In genomic region chr2:135157856-135158255, GRCh38 we compare ENCODE assay signal across 23 cellular contexts.
"Had no signal": no experiment of that assay in that cellular context is flagged by ENCODE, and none has a peak within 500 bp of the region (broad histone marks: within the 10 kb centered on the region; RNA-seq: fewer than 3 reads in every experiment).

No MANE protein-coding gene starts in this region.

- H3K27me3 Mint-ChIP-seq: activated CD8-positive, alpha-beta T cell treated with anti-CD3 and anti-CD28 coated beads for 36 hours; activated naive CD8-positive, alpha-beta T cell treated with anti-CD3 and anti-CD28 coated beads for 36 hours; activated naive CD8-positive, alpha-beta T cell treated with anti-CD3 and anti-CD28 coated beads, Interleukin-2, amount 50 U/mL, for 24 hours had no signal

- H3K27ac Mint-ChIP-seq: activated CD8-positive, alpha-beta T cell treated with anti-CD3 and anti-CD28 coated beads for 36 hours; activated naive CD8-positive, alpha-beta T cell treated with anti-CD3 and anti-CD28 coated beads for 36 hours; activated naive CD8-positive, alpha-beta T cell treated with anti-CD3 and anti-CD28 coated beads, Interleukin-2, amount 50 U/mL, for 24 hours had no signal

- H3K9me3 Mint-ChIP-seq: activated CD8-positive, alpha-beta T cell treated with anti-CD3 and anti-CD28 coated beads for 36 hours; activated naive CD8-positive, alpha-beta T cell treated with anti-CD3 and anti-CD28 coated beads for 36 hours; activated naive CD8-positive, alpha-beta T cell treated with anti-CD3 and anti-CD28 coated beads, Interleukin-2, amount 50 U/mL, for 24 hours had no signal

- H3K4me3 Mint-ChIP-seq: activated CD8-positive, alpha-beta T cell treated with anti-CD3 and anti-CD28 coated beads for 36 hours; activated naive CD8-positive, alpha-beta T cell treated with anti-CD3 and anti-CD28 coated beads for 36 hours; activated naive CD8-positive, alpha-beta T cell treated with anti-CD3 and anti-CD28 coated beads, Interleukin-2, amount 50 U/mL, for 24 hours had no signal

- DNase-seq: activated CD4-positive, alpha-beta T cell treated with anti-CD3 and anti-CD28 coated beads for 4 hours; activated CD4-positive, alpha-beta T cell treated with anti-CD3 and anti-CD28 coated beads, Interleukin-2, amount 50 U/mL, for 1 hour; activated CD4-positive, alpha-beta T cell treated with anti-CD3 and anti-CD28 coated beads, Interleukin-2, amount 50 U/mL, for 48 hours; activated CD4-positive, CD25-positive, alpha-beta regulatory T cell; activated CD4-positive, CD25-positive, alpha-beta regulatory T cell treated with anti-CD3 and anti-CD28 coated beads, Interleukin-2, amount 50 U/mL, for 72 hours; activated CD8-positive, alpha-beta memory T cell treated with anti-CD3 and anti-CD28 coated beads for 24 hours; activated CD8-positive, alpha-beta T cell treated with anti-CD3 and anti-CD28 coated beads for 36 hours; activated gamma-delta T cell treated with Interleukin-2 at 50 U/mL for 16 hours; activated naive CD4-positive, alpha-beta T cell treated with anti-CD3 and anti-CD28 coated beads, Interleukin-2, amount 50 U/mL, for 16 hours; activated naive CD8-positive, alpha-beta T cell treated with anti-CD3 and anti-CD28 coated beads for 36 hours; activated naive CD8-positive, alpha-beta T cell treated with anti-CD3 and anti-CD28 coated beads, Interleukin-2, amount 50 U/mL, for 24 hours; activated T-cell treated with anti-CD3 and anti-CD28 coated beads, Interleukin-2, amount 50 U/mL, for 48 hours; adrenal gland; amygdala; aorta; body of pancreas; caudate nucleus; colonic mucosa; effector CD8-positive, alpha-beta T cell; esophagus squamous epithelium; foreskin melanocyte; heart right ventricle had no signal

- ATAC-seq: activated CD8-positive, alpha-beta T cell treated with anti-CD3 and anti-CD28 coated beads for 36 hours; activated naive CD8-positive, alpha-beta T cell treated with anti-CD3 and anti-CD28 coated beads, Interleukin-2, amount 50 U/mL, for 24 hours; body of pancreas; gastroesophageal sphincter; heart right ventricle had no signal
